Comparison of ENCODE assay signal across 8 cellular contexts in the genomic region with DNA sequence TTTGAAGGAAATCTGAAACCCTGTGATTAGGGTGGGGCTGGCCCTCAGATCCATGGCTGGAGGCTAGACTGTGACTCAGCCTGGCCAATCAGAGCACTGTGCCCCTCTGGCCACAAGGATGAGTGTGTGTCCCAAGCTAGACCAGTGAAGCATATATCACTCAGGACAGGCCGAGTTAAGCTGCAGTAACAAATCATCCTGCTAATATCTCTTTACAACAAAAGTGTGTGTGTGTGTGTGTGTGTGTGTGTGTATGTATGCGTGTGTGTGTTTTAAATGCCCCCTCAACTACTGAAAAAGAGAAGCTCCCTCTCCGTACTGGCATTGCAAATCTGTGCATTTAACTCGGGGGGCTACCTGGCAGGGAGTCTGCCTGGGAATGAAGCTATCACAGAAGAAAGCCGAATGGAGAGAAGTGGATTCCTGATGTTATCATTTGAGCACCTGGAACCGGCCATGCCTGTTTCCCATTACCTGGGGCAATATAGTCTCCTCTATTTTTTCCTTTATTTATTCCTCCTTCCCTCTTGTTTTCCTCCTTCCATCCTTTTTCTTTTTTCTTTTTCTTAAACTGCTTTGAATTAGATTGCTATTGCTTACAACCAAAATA. TPM values are rescaled to one million over a fixed set of nuclear protein-coding genes. Genes with fewer than 3 reads are reported as not detected.
A peak's percentile ranks its signal among the peaks of the same experiment; 100 is the strongest.
DNase-seq lines count a peak whose midpoint lies in the region; ATAC-seq and TF ChIP-seq lines count a peak whose summit lies in the region.

No MANE protein-coding gene starts in this region.

- H3K9ac ChIP-seq in smooth muscle cell (ENCODE audit: low read depth): no peak overlapping the region

- DNase-seq in SIG-M5 treated with dmso at 0.1 percent for 504 hours (lab: John Stamatoyannopoulos, UW; ENCODE audit: unreplicated experiment) (peak; percentile 8), SIG-M5 (lab: John Stamatoyannopoulos, UW) (no peak), RWPE1 (ENCODE audit: low spot score) (peak; percentile 95), fibroblast of peridontal ligament (ENCODE audit: extremely low read depth) (peak; percentile 77), smooth muscle cell (lab: John Stamatoyannopoulos, UW; ENCODE audit: unreplicated experiment) (no peak), right atrium auricular region (ENCODE audit: low spot score) (no peak), NCI-H1048 (lab: John Stamatoyannopoulos, UW) (no peak)

- H3K36me3 ChIP-seq in smooth muscle cell (ENCODE audit: low read depth) (no peaks in the 10 kb centered on the region), right atrium auricular region (no peaks in the 10 kb centered on the region)

- H3K4me3 ChIP-seq in smooth muscle cell: no peak overlapping the region
- H3K4me3 ChIP-seq in right atrium auricular region: no peak overlapping the region

- peaks cover 4% of the 10 kb centered on the region for H3F3A ChIP-seq in smooth muscle cell (ENCODE audit: low read depth)

- no peaks in the 10 kb centered on the region for H4K20me1 ChIP-seq in smooth muscle cell (ENCODE audit: low read depth)

- ATAC-seq in GM21786 (IDR thresholded peaks at IDR 0.05; ENCODE audit: unreplicated experiment): no peak

- peaks cover under 1% of the 10 kb centered on the region for H3K9me3 ChIP-seq in smooth muscle cell (replicated peaks; ENCODE audit: low read depth)
- peaks cover 0 to 2% of the 10 kb centered on the region in 2 donors for H3K9me3 ChIP-seq in right atrium auricular region

- H3K27ac ChIP-seq in RWPE1 (peak overlapping the region; percentile 42), smooth muscle cell (ENCODE audit: low read depth) (peak overlapping the region; percentile 7), right atrium auricular region (no peak overlapping the region)

- no peak overlapping the region for H2AFZ ChIP-seq in smooth muscle cell (ENCODE audit: low read depth)

- no peaks in the 10 kb centered on the region for H3K27me3 ChIP-seq in smooth muscle cell (ENCODE audit: low read depth)
- H3K27me3 ChIP-seq in right atrium auricular region: no peaks in the 10 kb centered on the region

- CTCF ChIA-PET in RWPE1 (lab: Yijun Ruan, JAX): interaction anchor here (0.6 to 1.1 kb wide), 3 partner anchors 9 to 1010 kb away, joined by 3 to 7 read pairs (median 3); no protein-coding TSS in a partner anchor

- TF ChIP-seq CTCF in RWPE1 (conservative IDR thresholded peaks at IDR 0.05; ENCODE audit: low read depth) (no peak), smooth muscle cell (IDR thresholded peaks at IDR 0.05; ENCODE audit: borderline replicate concordance, insufficient read depth, poor library complexity, severe bottlenecking) (no peak), right atrium auricular region (IDR thresholded peaks at IDR 0.05) (no peak)

- peak overlapping the region; percentile 32 for H3K4me2 ChIP-seq in smooth muscle cell

- 43% methylated on average over 6 of the region's 6 CpGs for WGBS in smooth muscle cell (ENCODE audit: low lambda C conversion rate)

- no peaks in the 10 kb centered on the region for H3K79me2 ChIP-seq in smooth muscle cell (ENCODE audit: low read depth)

- peaks cover 46% of the 10 kb centered on the region for H3K4me1 ChIP-seq in smooth muscle cell (ENCODE audit: low read depth)
- H3K4me1 ChIP-seq in right atrium auricular region: peaks cover 0 to 5% of the 10 kb centered on the region in 2 donors

- POLR2A ChIA-PET in RWPE1 (lab: Yijun Ruan, JAX; ENCODE audit: low non-redundant PET): interaction anchor here (0.5 to 0.6 kb wide), 2 partner anchors 18 to 23 kb away, joined by 3 to 13 read pairs; no protein-coding TSS in a partner anchor

RNA-seq across cellular contexts. Expression of gene STC2, which starts 25.6 kb away (rescaled TPM):
- 75.4 and 83.4 TPM in 2 replicates for total RNA-seq in smooth muscle cell
- polyA plus RNA-seq in smooth muscle cell: 54.3 and 90.2 TPM in 2 replicates
- 10 to 100 TPM; 16.0 to 16.1 TPM for total RNA-seq in right atrium auricular region

Comparison
In these comparisons a context has a peak if more than half of its experiments do, and no peak if none do; other contexts are left out.
1. DNase-seq: peak in SIG-M5 treated with dmso at 0.1 percent for 504 hours (single experiment), RWPE1 (single experiment) and fibroblast of peridontal ligament (single experiment); none in SIG-M5 (single experiment), smooth muscle cell (single experiment), right atrium auricular region (single experiment) and NCI-H1048 (single experiment).
2. H3K27ac ChIP-seq: peak in RWPE1 (single experiment) and smooth muscle cell (single experiment); none in right atrium auricular region (0 of 2).